25 cellular contexts compared by ENCODE assay signal in the genomic region with DNA sequence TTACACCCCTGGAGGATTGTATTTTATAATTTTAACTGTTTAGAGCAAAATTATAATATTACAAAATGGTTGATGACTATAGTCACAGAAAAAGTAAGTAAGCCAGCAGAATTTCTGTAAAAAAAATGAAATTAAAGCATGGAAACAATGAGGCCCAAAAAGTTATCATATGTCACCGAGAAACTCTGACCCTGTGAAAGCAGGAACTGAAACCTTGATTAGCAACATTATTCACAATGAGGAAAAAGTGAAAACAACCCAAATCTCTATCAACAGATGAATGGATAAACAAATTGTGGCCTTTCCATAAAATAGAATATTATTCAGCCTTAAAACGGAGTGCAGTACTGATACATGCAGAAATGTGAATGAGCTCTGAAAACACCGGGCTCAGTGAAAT.
"Had no signal": no experiment of that assay in that cellular context is flagged by ENCODE, and none has a peak within 500 bp of the region (broad histone marks: within the 10 kb centered on the region; RNA-seq: fewer than 3 reads in every experiment).

No MANE protein-coding gene starts in this region.

- H3K4me3 ChIP-seq: stomach, suprapubic skin, testis, thoracic aorta, thyroid gland, tibial artery, tibial nerve, transverse colon, upper lobe of left lung, upper lobe of right lung, uterus, vagina had no signal

- FAIRE-seq: urothelium cell line had no signal

- H3K9me3 ChIP-seq: stomach, suprapubic skin, testis, thoracic aorta, thyroid gland, tibial artery, tibial nerve, transverse colon, upper lobe of left lung, upper lobe of right lung, uterus, vagina had no signal

- H3K27ac ChIP-seq: stomach, suprapubic skin, testis, thoracic aorta, thyroid gland, tibial artery, tibial nerve, transverse colon, upper lobe of left lung, upper lobe of right lung, uterus, vagina had no signal

- H3K27me3 ChIP-seq: stomach, suprapubic skin, testis, thyroid gland, tibial artery, tibial nerve, transverse colon, upper lobe of left lung, upper lobe of right lung, uterus, vagina had no signal

- DNase-seq: stimulated activated CD4-positive, alpha-beta T cell treated with anti-CD3 and anti-CD28 coated beads, Interleukin-2, amount 100 ng/mL, for 48 hours; stimulated activated CD4-positive, alpha-beta T cell treated with anti-CD3 and anti-CD28 coated beads, Interleukin-4, amount 100 ng/mL, for 1 hour; stimulated activated CD4-positive, alpha-beta T cell treated with anti-CD3 and anti-CD28 coated beads, Interleukin-4, amount 100 ng/mL, for 24 hours; stimulated activated CD4-positive, alpha-beta T cell treated with anti-CD3 and anti-CD28 coated beads, Interleukin-4, amount 100 ng/mL, for 4 hours; stimulated activated CD8-positive, alpha-beta memory T cell treated with anti-CD3 and anti-CD28 coated beads, Interleukin-4, amount 100 ng/mL, for 48 hours; stimulated activated naive B cell treated with anti-CD40 and anti-IgM and Interleukin-4, amounts not matched to agents 10 μg/mL and 1 μg/mL and 100 μg/mL, for 72 hours; stimulated activated naive CD4-positive, alpha-beta T cell; stimulated activated naive CD4-positive, alpha-beta T cell treated with Interleukin-2 at 50 U/mL for 16 hours; stimulated activated naive CD8-positive, alpha-beta T cell treated with anti-CD3 and anti-CD28 coated beads, Interleukin-15, amount 100 ng/mL, for 72 hours; stimulated activated naive CD8-positive, alpha-beta T cell treated with anti-CD3 and anti-CD28 coated beads, Interleukin-15, Interleukin-2, amounts not matched to agents 100 U/mL and 50 U/mL, for 24 hours; stomach; substantia nigra; testis; thyroid gland; tibial artery; transverse colon; trophoblast cell; upper lobe of left lung; upper lobe of right lung; uterus had no signal

- H3K36me3 ChIP-seq: stomach, suprapubic skin, thoracic aorta, thyroid gland, tibial artery, tibial nerve, transverse colon, upper lobe of left lung, upper lobe of right lung, uterus, vagina had no signal

- H3K4me1 ChIP-seq: stomach, suprapubic skin, testis, thyroid gland, tibial artery, tibial nerve, transverse colon, upper lobe of left lung, upper lobe of right lung, uterus, vagina had no signal
